ENCODE assay signal across 1 cellular context in the genomic region with DNA sequence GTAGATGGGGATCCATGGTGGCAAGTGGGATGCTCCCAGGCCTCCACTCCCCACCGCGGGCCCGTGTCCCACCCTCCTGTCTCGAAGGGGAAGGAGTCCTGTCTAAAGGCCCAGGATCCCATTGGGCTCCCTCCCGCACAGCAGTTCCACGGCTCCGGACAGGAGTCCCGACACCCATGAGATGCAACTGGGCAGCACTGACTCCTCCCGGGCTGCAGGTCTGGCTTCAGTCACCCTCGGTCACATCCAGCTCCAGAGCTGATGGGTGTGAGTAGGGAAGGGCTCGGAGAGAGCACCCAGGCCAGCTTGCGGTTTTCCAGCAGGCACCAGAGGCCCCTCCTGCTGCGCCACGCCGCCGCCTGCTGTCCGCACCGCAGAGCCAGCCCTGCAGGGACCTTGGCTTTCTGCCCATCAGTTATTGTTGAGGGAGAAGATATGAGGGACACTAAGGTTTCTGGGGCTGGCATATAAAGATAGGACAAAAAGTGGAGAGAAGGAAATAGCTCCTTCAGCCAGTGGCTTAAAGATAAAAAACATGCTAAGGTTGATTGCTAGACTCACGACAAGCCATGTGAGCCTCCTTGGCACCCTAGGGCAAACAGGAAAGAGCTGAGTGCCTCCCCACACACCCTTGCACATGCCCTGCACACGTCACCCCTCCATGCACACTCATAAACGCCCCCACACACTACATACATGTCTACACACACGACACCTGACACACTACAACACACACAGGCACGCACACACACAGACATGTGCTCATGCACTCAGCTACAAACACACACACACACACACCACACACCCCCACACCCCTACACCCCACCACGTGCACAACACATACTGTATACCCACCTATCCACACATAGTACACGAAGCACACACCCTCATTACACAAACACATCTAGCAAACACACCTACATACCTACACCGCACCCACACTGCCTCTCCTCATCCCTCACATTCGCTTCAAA.
TF ChIP-seq lines count a peak whose summit lies in the region.

No MANE protein-coding gene starts in this region.

TF ChIP-seq in K562, 482 proteins besides CTCF, POLR2A, EP300 and RAD21 (continued from another document and continues in another):
- TF ChIP-seq MYNN (IDR thresholded peaks at IDR 0.05) (peak; percentile 85), MYNN (CRISPR knock-in tag; IDR thresholded peaks at IDR 0.05) (no peak), SLC30A9 (CRISPR knock-in tag; IDR thresholded peaks at IDR 0.05) (no peak), LEF1 (IDR thresholded peaks at IDR 0.05) (peak; percentile 57), SMARCB1 (IDR thresholded peaks at IDR 0.05; ENCODE audit: insufficient read length, low read depth) (no peak), CHD2 (IDR thresholded peaks at IDR 0.05; ENCODE audit: low read depth, low read length) (no peak), NR4A1 (CRISPR knock-in tag; IDR thresholded peaks at IDR 0.05) (no peak), NR4A1 (tag; IDR thresholded peaks at IDR 0.05) (0 out of 2 replicates have a peak, but pooled peaks have one; percentile 72), MEIS2 (IDR thresholded peaks at IDR 0.05; ENCODE audit: partially characterized antibody) (peak; percentile 50), LCOR (CRISPR knock-in tag; IDR thresholded peaks at IDR 0.05) (0 out of 2 replicates have a peak, but pooled peaks have one; percentile 83), NR2C2 (CRISPR knock-in tag; IDR thresholded peaks at IDR 0.05) (no peak), NR2C2 (tag; IDR thresholded peaks at IDR 0.05) (no peak; the same call in 1 of the 2 replicates), NCOA6 (IDR thresholded peaks at IDR 0.05) (no peak), ASH1L (IDR thresholded peaks at IDR 0.05; ENCODE audit: borderline replicate concordance, low read depth, partially characterized antibody) (no peak), MECOM (CRISPR knock-in tag; IDR thresholded peaks at IDR 0.05) (peak; percentile 77), ZNF507 (tag; conservative IDR thresholded peaks at IDR 0.05) (no peak), PML (IDR thresholded peaks at IDR 0.05; ENCODE audit: low read length) (peak; percentile 92), THRAP3 (IDR thresholded peaks at IDR 0.05; ENCODE audit: borderline replicate concordance) (peak; percentile 89; the same call in 1 of the 2 replicates), RBM22 (IDR thresholded peaks at IDR 0.05; ENCODE audit: low read depth, low read length, poor library complexity, severe bottlenecking) (no peak), HDAC8 (tag; IDR thresholded peaks at IDR 0.05) (no peak), SRSF1 (IDR thresholded peaks at IDR 0.05; ENCODE audit: low read depth, low read length) (no peak), YBX1 (IDR thresholded peaks at IDR 0.05) (peak; percentile 56; the same call in 1 of the 2 replicates), RUNX1 (IDR thresholded peaks at IDR 0.05; ENCODE audit: low read depth) (peak; percentile 80), BRD9 (IDR thresholded peaks at IDR 0.05; ENCODE audit: low read depth, partially characterized antibody) (no peak), KLF13 (tag; IDR thresholded peaks at IDR 0.05; ENCODE audit: borderline replicate concordance, low read depth) (no peak), HDGF (IDR thresholded peaks at IDR 0.05) (peak; percentile 78), ZFX (CRISPR knock-in tag; IDR thresholded peaks at IDR 0.05) (no peak), KAT2B (IDR thresholded peaks at IDR 0.05; ENCODE audit: low read depth, low read length) (no peak), FOXK1 (CRISPR knock-in tag; IDR thresholded peaks at IDR 0.05; ENCODE audit: borderline replicate concordance) (no peak), ZNF23 (CRISPR knock-in tag; IDR thresholded peaks at IDR 0.05) (no peak), BRCA1 (IDR thresholded peaks at IDR 0.05) (no peak), BRCA1 (CRISPR knock-in tag; IDR thresholded peaks at IDR 0.05) (no peak), NFE2L1 (tag; IDR thresholded peaks at IDR 0.05; ENCODE audit: borderline replicate concordance, low read depth) (no peak), PHTF2 (CRISPR knock-in tag; IDR thresholded peaks at IDR 0.05) (no peak), PHB (CRISPR knock-in tag; IDR thresholded peaks at IDR 0.05) (no peak), RNF2 (IDR thresholded peaks at IDR 0.05) (peak; percentile 85), HMG20A (CRISPR knock-in tag; conservative IDR thresholded peaks at IDR 0.05) (no peak), ZSCAN32 (CRISPR knock-in tag; IDR thresholded peaks at IDR 0.05) (no peak), OTX1 (CRISPR knock-in tag; IDR thresholded peaks at IDR 0.05) (peak; percentile 86; the same call in 1 of the 2 replicates), KLF1 (tag; IDR thresholded peaks at IDR 0.05) (no peak)
- TF ChIP-seq, protein P1, sequence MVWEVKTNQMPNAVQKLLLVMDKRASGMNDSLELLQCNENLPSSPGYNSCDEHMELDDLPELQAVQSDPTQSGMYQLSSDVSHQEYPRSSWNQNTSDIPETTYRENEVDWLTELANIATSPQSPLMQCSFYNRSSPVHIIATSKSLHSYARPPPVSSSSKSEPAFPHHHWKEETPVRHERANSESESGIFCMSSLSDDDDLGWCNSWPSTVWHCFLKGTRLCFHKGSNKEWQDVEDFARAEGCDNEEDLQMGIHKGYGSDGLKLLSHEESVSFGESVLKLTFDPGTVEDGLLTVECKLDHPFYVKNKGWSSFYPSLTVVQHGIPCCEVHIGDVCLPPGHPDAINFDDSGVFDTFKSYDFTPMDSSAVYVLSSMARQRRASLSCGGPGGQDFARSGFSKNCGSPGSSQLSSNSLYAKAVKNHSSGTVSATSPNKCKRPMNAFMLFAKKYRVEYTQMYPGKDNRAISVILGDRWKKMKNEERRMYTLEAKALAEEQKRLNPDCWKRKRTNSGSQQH (CRISPR knock-in tag; IDR thresholded peaks at IDR 0.05) = peak; percentile 84
- TF ChIP-seq, protein P2, sequence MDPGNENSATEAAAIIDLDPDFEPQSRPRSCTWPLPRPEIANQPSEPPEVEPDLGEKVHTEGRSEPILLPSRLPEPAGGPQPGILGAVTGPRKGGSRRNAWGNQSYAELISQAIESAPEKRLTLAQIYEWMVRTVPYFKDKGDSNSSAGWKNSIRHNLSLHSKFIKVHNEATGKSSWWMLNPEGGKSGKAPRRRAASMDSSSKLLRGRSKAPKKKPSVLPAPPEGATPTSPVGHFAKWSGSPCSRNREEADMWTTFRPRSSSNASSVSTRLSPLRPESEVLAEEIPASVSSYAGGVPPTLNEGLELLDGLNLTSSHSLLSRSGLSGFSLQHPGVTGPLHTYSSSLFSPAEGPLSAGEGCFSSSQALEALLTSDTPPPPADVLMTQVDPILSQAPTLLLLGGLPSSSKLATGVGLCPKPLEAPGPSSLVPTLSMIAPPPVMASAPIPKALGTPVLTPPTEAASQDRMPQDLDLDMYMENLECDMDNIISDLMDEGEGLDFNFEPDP (CRISPR knock-in tag; IDR thresholded peaks at IDR 0.05) = no peak
- TF ChIP-seq, protein P3, sequence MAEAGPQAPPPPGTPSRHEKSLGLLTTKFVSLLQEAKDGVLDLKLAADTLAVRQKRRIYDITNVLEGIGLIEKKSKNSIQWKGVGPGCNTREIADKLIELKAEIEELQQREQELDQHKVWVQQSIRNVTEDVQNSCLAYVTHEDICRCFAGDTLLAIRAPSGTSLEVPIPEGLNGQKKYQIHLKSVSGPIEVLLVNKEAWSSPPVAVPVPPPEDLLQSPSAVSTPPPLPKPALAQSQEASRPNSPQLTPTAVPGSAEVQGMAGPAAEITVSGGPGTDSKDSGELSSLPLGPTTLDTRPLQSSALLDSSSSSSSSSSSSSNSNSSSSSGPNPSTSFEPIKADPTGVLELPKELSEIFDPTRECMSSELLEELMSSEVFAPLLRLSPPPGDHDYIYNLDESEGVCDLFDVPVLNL (CRISPR knock-in tag; IDR thresholded peaks at IDR 0.05; ENCODE audit: low read depth) = no peak
- TF ChIP-seq, protein P4, sequence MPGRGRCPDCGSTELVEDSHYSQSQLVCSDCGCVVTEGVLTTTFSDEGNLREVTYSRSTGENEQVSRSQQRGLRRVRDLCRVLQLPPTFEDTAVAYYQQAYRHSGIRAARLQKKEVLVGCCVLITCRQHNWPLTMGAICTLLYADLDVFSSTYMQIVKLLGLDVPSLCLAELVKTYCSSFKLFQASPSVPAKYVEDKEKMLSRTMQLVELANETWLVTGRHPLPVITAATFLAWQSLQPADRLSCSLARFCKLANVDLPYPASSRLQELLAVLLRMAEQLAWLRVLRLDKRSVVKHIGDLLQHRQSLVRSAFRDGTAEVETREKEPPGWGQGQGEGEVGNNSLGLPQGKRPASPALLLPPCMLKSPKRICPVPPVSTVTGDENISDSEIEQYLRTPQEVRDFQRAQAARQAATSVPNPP (IDR thresholded peaks at IDR 0.05; ENCODE audit: borderline replicate concordance, insufficient read depth, insufficient read length) = no peak
- TF ChIP-seq, protein P5, sequence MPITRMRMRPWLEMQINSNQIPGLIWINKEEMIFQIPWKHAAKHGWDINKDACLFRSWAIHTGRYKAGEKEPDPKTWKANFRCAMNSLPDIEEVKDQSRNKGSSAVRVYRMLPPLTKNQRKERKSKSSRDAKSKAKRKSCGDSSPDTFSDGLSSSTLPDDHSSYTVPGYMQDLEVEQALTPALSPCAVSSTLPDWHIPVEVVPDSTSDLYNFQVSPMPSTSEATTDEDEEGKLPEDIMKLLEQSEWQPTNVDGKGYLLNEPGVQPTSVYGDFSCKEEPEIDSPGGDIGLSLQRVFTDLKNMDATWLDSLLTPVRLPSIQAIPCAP (CRISPR knock-in tag; IDR thresholded peaks at IDR 0.05; ENCODE audit: borderline replicate concordance) = no peak
- TF ChIP-seq, protein P6, sequence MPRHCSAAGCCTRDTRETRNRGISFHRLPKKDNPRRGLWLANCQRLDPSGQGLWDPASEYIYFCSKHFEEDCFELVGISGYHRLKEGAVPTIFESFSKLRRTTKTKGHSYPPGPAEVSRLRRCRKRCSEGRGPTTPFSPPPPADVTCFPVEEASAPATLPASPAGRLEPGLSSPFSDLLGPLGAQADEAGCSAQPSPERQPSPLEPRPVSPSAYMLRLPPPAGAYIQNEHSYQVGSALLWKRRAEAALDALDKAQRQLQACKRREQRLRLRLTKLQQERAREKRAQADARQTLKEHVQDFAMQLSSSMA (CRISPR knock-in tag; IDR thresholded peaks at IDR 0.05) = no peak
- TF ChIP-seq, protein P7, sequence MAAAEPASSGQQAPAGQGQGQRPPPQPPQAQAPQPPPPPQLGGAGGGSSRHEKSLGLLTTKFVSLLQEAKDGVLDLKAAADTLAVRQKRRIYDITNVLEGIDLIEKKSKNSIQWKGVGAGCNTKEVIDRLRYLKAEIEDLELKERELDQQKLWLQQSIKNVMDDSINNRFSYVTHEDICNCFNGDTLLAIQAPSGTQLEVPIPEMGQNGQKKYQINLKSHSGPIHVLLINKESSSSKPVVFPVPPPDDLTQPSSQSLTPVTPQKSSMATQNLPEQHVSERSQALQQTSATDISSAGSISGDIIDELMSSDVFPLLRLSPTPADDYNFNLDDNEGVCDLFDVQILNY (CRISPR knock-in tag; IDR thresholded peaks at IDR 0.05) = 0 out of 2 replicates have a peak, but pooled peaks have one; percentile 24
- TF ChIP-seq, protein P8, sequence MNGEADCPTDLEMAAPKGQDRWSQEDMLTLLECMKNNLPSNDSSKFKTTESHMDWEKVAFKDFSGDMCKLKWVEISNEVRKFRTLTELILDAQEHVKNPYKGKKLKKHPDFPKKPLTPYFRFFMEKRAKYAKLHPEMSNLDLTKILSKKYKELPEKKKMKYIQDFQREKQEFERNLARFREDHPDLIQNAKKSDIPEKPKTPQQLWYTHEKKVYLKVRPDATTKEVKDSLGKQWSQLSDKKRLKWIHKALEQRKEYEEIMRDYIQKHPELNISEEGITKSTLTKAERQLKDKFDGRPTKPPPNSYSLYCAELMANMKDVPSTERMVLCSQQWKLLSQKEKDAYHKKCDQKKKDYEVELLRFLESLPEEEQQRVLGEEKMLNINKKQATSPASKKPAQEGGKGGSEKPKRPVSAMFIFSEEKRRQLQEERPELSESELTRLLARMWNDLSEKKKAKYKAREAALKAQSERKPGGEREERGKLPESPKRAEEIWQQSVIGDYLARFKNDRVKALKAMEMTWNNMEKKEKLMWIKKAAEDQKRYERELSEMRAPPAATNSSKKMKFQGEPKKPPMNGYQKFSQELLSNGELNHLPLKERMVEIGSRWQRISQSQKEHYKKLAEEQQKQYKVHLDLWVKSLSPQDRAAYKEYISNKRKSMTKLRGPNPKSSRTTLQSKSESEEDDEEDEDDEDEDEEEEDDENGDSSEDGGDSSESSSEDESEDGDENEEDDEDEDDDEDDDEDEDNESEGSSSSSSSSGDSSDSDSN (IDR thresholded peaks at IDR 0.05; ENCODE audit: borderline replicate concordance in 1 of 2, low read depth in 2 of 2, low read length in 2 of 2) = peak in 1 of 2 experiments; percentile 75; a peak in 2 of 4 replicates
- TF ChIP-seq, protein P9, sequence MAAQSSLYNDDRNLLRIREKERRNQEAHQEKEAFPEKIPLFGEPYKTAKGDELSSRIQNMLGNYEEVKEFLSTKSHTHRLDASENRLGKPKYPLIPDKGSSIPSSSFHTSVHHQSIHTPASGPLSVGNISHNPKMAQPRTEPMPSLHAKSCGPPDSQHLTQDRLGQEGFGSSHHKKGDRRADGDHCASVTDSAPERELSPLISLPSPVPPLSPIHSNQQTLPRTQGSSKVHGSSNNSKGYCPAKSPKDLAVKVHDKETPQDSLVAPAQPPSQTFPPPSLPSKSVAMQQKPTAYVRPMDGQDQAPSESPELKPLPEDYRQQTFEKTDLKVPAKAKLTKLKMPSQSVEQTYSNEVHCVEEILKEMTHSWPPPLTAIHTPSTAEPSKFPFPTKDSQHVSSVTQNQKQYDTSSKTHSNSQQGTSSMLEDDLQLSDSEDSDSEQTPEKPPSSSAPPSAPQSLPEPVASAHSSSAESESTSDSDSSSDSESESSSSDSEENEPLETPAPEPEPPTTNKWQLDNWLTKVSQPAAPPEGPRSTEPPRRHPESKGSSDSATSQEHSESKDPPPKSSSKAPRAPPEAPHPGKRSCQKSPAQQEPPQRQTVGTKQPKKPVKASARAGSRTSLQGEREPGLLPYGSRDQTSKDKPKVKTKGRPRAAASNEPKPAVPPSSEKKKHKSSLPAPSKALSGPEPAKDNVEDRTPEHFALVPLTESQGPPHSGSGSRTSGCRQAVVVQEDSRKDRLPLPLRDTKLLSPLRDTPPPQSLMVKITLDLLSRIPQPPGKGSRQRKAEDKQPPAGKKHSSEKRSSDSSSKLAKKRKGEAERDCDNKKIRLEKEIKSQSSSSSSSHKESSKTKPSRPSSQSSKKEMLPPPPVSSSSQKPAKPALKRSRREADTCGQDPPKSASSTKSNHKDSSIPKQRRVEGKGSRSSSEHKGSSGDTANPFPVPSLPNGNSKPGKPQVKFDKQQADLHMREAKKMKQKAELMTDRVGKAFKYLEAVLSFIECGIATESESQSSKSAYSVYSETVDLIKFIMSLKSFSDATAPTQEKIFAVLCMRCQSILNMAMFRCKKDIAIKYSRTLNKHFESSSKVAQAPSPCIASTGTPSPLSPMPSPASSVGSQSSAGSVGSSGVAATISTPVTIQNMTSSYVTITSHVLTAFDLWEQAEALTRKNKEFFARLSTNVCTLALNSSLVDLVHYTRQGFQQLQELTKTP (IDR thresholded peaks at IDR 0.05; ENCODE audit: low read depth in 1 of 2, partially characterized antibody in 2 of 2) = peak in 1 of 2 experiments; percentile 27
